Comparison of ENCODE assay signal across 9 cellular contexts in the genomic region with DNA sequence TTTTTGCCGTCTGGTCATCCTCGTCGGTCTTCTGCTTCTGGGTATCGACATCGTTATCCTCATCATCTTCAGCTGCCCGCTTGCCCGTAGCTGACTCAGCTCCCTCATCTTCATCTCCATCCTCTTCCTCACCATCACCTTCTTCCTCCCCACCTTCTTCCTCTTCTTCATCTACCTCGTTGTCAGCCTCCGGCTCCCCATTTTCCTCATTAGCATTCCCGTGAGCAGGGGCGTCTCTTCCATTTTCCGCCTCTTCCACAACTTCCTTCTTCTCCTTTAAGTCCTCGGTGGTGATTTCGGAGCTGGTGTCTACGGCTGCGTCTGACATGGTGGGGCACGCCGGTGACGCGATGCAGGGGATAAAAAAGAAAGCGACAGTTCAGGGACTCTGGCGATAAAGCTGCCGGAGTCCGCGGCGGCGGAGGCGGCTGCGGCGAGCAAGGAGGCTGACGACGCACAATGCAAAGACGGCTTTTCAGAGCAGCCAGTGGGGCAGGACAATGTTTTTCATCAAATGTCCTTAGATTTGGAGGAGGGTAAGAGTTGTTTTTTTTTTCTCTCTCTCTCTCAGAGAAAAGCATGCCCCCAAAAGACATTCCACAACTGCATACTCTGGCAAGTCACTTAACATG. TPM values are rescaled to one million over a fixed set of nuclear protein-coding genes. Genes with fewer than 3 reads are reported as not detected.
A peak's percentile ranks its signal among the peaks of the same experiment; 100 is the strongest.
DNase-seq lines count a peak whose midpoint lies in the region; ATAC-seq and TF ChIP-seq lines count a peak whose summit lies in the region.
"Not testable (repeated sequence)": the region's sequence is repeated elsewhere in the genome, so short reads cannot be mapped to it uniquely, and the experiment has no call there.
"Had no signal": no experiment of that assay in that cellular context is flagged by ENCODE, and none has a peak within 500 bp of the region (broad histone marks: within the 10 kb centered on the region; RNA-seq: fewer than 3 reads in every experiment).

No MANE protein-coding gene starts in this region.

- H3K27ac ChIP-seq in CD8-positive, alpha-beta memory T cell (ENCODE audit: low read depth, low read length): peak overlapping the region; percentile 32
- peak overlapping the region in 1 of 4 donors; percentile 50 for H3K27ac ChIP-seq in Peyer's patch
- H3K27ac ChIP-seq in ascending aorta; mucosa of rectum (ENCODE audit: low read depth in 2 of 2, low read length in 2 of 2); stomach smooth muscle (ENCODE audit: low read length): not testable (repeated sequence)

- not testable (repeated sequence) for TF ChIP-seq POLR2A in Peyer's patch (IDR thresholded peaks at IDR 0.05)

- H3K36me3 Mint-ChIP-seq in CD8-positive, alpha-beta memory T cell: peaks cover 0 to 12% (median 7%) of the 10 kb centered on the region in 3 donors
- not testable (repeated sequence) for H3K36me3 Mint-ChIP-seq in activated CD8-positive, alpha-beta memory T cell treated with anti-CD3 and anti-CD28 coated beads, Interleukin-2, amount 10 ng/mL, durations not matched to agents 7 days and 5 days

- H3K9ac ChIP-seq in mucosa of rectum (ENCODE audit: low read depth in 1 of 2, low read length in 2 of 2): not testable (repeated sequence)
- H3K9ac ChIP-seq in stomach smooth muscle (ENCODE audit: low read length in 2 of 2): peak overlapping the region; percentile 16 to 21

- POLR2A ChIA-PET in CD8-positive, alpha-beta memory T cell (lab: Charles Lee): not testable (repeated sequence)

- H3K9me3 ChIP-seq in CD8-positive, alpha-beta memory T cell (ENCODE audit: low read length); Peyer's patch; ascending aorta; mucosa of rectum (ENCODE audit: control insufficient read depth in 2 of 2, low read length in 2 of 2); stomach smooth muscle (ENCODE audit: control insufficient read depth in 2 of 2, low read length in 2 of 2): not testable (repeated sequence)

- H3K4me3 Mint-ChIP-seq in CD8-positive, alpha-beta memory T cell: peak overlapping the region; percentile 88 to 98 (median 93)
- H3K4me3 Mint-ChIP-seq in activated CD8-positive, alpha-beta memory T cell treated with anti-CD3 and anti-CD28 coated beads, Interleukin-2, amount 10 ng/mL, durations not matched to agents 7 days and 5 days: peak overlapping the region; percentile 97

- H3K4me3 ChIP-seq in CD8-positive, alpha-beta memory T cell (ENCODE audit: low read length): peak overlapping the region; percentile 5
- peak overlapping the region; percentile 18 to 43 (median 37) for H3K4me3 ChIP-seq in Peyer's patch
- peak overlapping the region; percentile 39 to 60 for H3K4me3 ChIP-seq in ascending aorta
- peak overlapping the region; percentile 30 for H3K4me3 ChIP-seq in fibroblast of pulmonary artery (replicated peaks; ENCODE audit: low read depth, low read length)
- peak overlapping the region; percentile 6 to 46 for H3K4me3 ChIP-seq in mucosa of rectum (ENCODE audit: low read length in 2 of 2)
- peak overlapping the region; percentile 42 to 62 for H3K4me3 ChIP-seq in stomach smooth muscle (ENCODE audit: low read length in 2 of 2)

- H3K9me3 Mint-ChIP-seq in CD8-positive, alpha-beta memory T cell; activated CD8-positive, alpha-beta memory T cell treated with anti-CD3 and anti-CD28 coated beads, Interleukin-2, amount 10 ng/mL, durations not matched to agents 7 days and 5 days (ENCODE audit: low read depth): not testable (repeated sequence)

- ATAC-seq in activated CD8-positive, alpha-beta memory T cell treated with anti-CD3 and anti-CD28 coated beads, Interleukin-2, amount 10 ng/mL, durations not matched to agents 7 days and 5 days: peak; percentile 66

- not testable (repeated sequence) for H3K36me3 ChIP-seq in CD8-positive, alpha-beta memory T cell (ENCODE audit: insufficient read depth, low read length); Peyer's patch; ascending aorta; mucosa of rectum (ENCODE audit: control insufficient read depth in 2 of 2, insufficient read depth in 2 of 2, low read length in 2 of 2); stomach smooth muscle (ENCODE audit: control insufficient read depth in 2 of 2, insufficient read depth in 2 of 2, low read length in 2 of 2)

- CTCF ChIA-PET in CD8-positive, alpha-beta memory T cell (lab: Charles Lee); activated CD8-positive, alpha-beta memory T cell treated with anti-CD3 and anti-CD28 coated beads, Interleukin-2, amount 10 ng/mL, durations not matched to agents 7 days and 5 days (lab: Charles Lee): not testable (repeated sequence)

- intact Hi-C loops in ascending aorta (cut with DNase I): not testable (repeated sequence)

- H3K4me1 ChIP-seq in CD8-positive, alpha-beta memory T cell (ENCODE audit: insufficient read depth, low read length); Peyer's patch; ascending aorta; mucosa of rectum (ENCODE audit: control insufficient read depth in 2 of 2, insufficient read depth in 2 of 2, low read length in 2 of 2); stomach smooth muscle (ENCODE audit: control insufficient read depth, insufficient read depth, low read length): not testable (repeated sequence)

- H3K27me3 ChIP-seq in CD8-positive, alpha-beta memory T cell (ENCODE audit: insufficient read depth, low read length, poor library complexity, severe bottlenecking); Peyer's patch; ascending aorta; mucosa of rectum (ENCODE audit: control insufficient read depth in 2 of 2, insufficient read depth in 2 of 2, low read length in 2 of 2); stomach smooth muscle (ENCODE audit: control insufficient read depth in 1 of 2, insufficient read depth in 2 of 2, low read length in 2 of 2): not testable (repeated sequence)

- not testable (repeated sequence) for H3K27me3 Mint-ChIP-seq in CD8-positive, alpha-beta memory T cell
- peaks cover 23% of the 10 kb centered on the region for H3K27me3 Mint-ChIP-seq in activated CD8-positive, alpha-beta memory T cell treated with anti-CD3 and anti-CD28 coated beads, Interleukin-2, amount 10 ng/mL, durations not matched to agents 7 days and 5 days

- DNase-seq in CD8-positive, alpha-beta memory T cell: peak; percentile 26 to 61 (median 38)
- DNase-seq in Peyer's patch; ascending aorta (ENCODE audit: low spot score in 2 of 2); fibroblast of pulmonary artery (ENCODE audit: low read depth): not testable (repeated sequence)
- DNase-seq in activated CD8-positive, alpha-beta memory T cell treated with anti-CD3 and anti-CD28 coated beads, Interleukin-2, amount 10 ng/mL, durations not matched to agents 7 days and 5 days: peak; percentile 71
- peak; percentile 2 to 9 for DNase-seq in stimulated activated CD4-positive, alpha-beta T cell treated with anti-CD3 and anti-CD28 coated beads, Interleukin-15, amount 100 ng/mL, for 1 hour (ENCODE audit: low read depth in 1 of 2, low spot score in 1 of 2)

- peaks cover 20 to 23% (median 21%) of the 10 kb centered on the region in 3 donors for H3K4me1 Mint-ChIP-seq in CD8-positive, alpha-beta memory T cell
- peaks cover 33% of the 10 kb centered on the region for H3K4me1 Mint-ChIP-seq in activated CD8-positive, alpha-beta memory T cell treated with anti-CD3 and anti-CD28 coated beads, Interleukin-2, amount 10 ng/mL, durations not matched to agents 7 days and 5 days

- peak overlapping the region; percentile 93 to 100 (median 97) for H3K27ac Mint-ChIP-seq in CD8-positive, alpha-beta memory T cell
- H3K27ac Mint-ChIP-seq in activated CD8-positive, alpha-beta memory T cell treated with anti-CD3 and anti-CD28 coated beads, Interleukin-2, amount 10 ng/mL, durations not matched to agents 7 days and 5 days: peak overlapping the region; percentile 90

- TF ChIP-seq CTCF in Peyer's patch (IDR thresholded peaks at IDR 0.05); ascending aorta (IDR thresholded peaks at IDR 0.05); fibroblast of pulmonary artery (IDR thresholded peaks at IDR 0.05; ENCODE audit: low read length, missing control alignments): not testable (repeated sequence)

RNA-seq across cellular contexts. Expression of gene PZP, which starts 31.9 kb away (rescaled TPM):
- total RNA-seq in CD8-positive, alpha-beta memory T cell: not detected
- 0.28 TPM for polyA plus RNA-seq in CD8-positive, alpha-beta memory T cell
- total RNA-seq in Peyer's patch (not detected), ascending aorta (not detected)
- total RNA-seq in activated CD8-positive, alpha-beta memory T cell treated with anti-CD3 and anti-CD28 coated beads, Interleukin-2, amount 10 ng/mL, durations not matched to agents 7 days and 5 days: not detected
- total RNA-seq: neural crest cell had no signal
